21 cellular contexts compared by ENCODE assay signal in genomic region chr7:1238363-1239331, GRCh38. TPM values are rescaled to one million over a fixed set of nuclear protein-coding genes. Genes with fewer than 3 reads are reported as not detected.
A peak's percentile ranks its signal among the peaks of the same experiment; 100 is the strongest.
DNase-seq lines count a peak whose midpoint lies in the region; ATAC-seq, FAIRE-seq and TF ChIP-seq lines count a peak whose summit lies in the region.
"Had no signal": no experiment of that assay in that cellular context is flagged by ENCODE, and none has a peak within 500 bp of the region (broad histone marks: within the 10 kb centered on the region; RNA-seq: fewer than 3 reads in every experiment).

No MANE protein-coding gene starts in this region.

- TF ChIP-seq CTCF in activated B cell treated with CpG ODN at 0.5 μM for 24 hours (IDR thresholded peaks at IDR 0.05): no peak
- no peak for TF ChIP-seq CTCF in type B pancreatic cell (conservative IDR thresholded peaks at IDR 0.05)

- FAIRE-seq in RCC 7860 (lab: Jason Lieb, UNC): no peak
- FAIRE-seq: GM18507, H54 had no signal

- H3K36me3 Mint-ChIP-seq in activated naive CD8-positive, alpha-beta T cell treated with anti-CD3 and anti-CD28 coated beads, Interleukin-2, amount 10 ng/mL, durations not matched to agents 7 days and 5 days: peaks cover 1% of the 10 kb centered on the region
- H3K36me3 Mint-ChIP-seq in activated naive CD8-positive, alpha-beta T cell treated with anti-CD3 and anti-CD28 coated beads, Interleukin-2, amount 50 U/mL, for 24 hours (ENCODE audit: low read depth): no peaks in the 10 kb centered on the region
- H3K36me3 Mint-ChIP-seq in activated B cell treated with CpG ODN at 0.5 μM for 24 hours (ENCODE audit: low read depth) (no peaks in the 10 kb centered on the region), type B pancreatic cell (no peaks in the 10 kb centered on the region)
- H3K36me3 Mint-ChIP-seq: CD4-positive, CD25-positive, alpha-beta regulatory T cell; natural killer cell had no signal

- intact Hi-C loops in activated B cell treated with CpG ODN at 0.5 μM for 24 hours (cut with micrococcal nuclease): loop anchor here (10.0 kb wide), 1 partner anchor 296 kb away; the partner anchor contains the start of gene MAFK

- H3K9me3 Mint-ChIP-seq in activated naive CD8-positive, alpha-beta T cell treated with anti-CD3 and anti-CD28 coated beads, Interleukin-2, amount 10 ng/mL, durations not matched to agents 7 days and 5 days: no peaks in the 10 kb centered on the region
- H3K9me3 Mint-ChIP-seq in activated naive CD8-positive, alpha-beta T cell treated with anti-CD3 and anti-CD28 coated beads, Interleukin-2, amount 50 U/mL, for 24 hours: no peaks in the 10 kb centered on the region
- H3K9me3 Mint-ChIP-seq in activated B cell treated with CpG ODN at 0.5 μM for 24 hours (no peaks in the 10 kb centered on the region), type B pancreatic cell (no peaks in the 10 kb centered on the region)
- H3K9me3 Mint-ChIP-seq: dendritic cell treated with granulocyte-macrophage colony-stimulating factor and Interleukin-4, amounts not matched to agents 40 ng/mL and 50 ng/mL, for 4 days; natural killer cell; stimulated activated effector memory CD8-positive, alpha-beta T cell treated with anti-CD3 and anti-CD28 coated beads, Interleukin-12 subunit alpha, Interleukin-12 subunit beta, amount 100 ng/mL, for 72 hours had no signal

- ATAC-seq in activated naive CD8-positive, alpha-beta T cell treated with anti-CD3 and anti-CD28 coated beads, Interleukin-2, amount 10 ng/mL, durations not matched to agents 7 days and 5 days (ENCODE audit: low read depth): no peak
- no peak for ATAC-seq in activated naive CD8-positive, alpha-beta T cell treated with anti-CD3 and anti-CD28 coated beads, Interleukin-2, amount 50 U/mL, for 24 hours
- ATAC-seq in activated B cell treated with CpG ODN at 0.5 μM for 24 hours (ENCODE audit: low read depth) (no peak), GM18858 (IDR thresholded peaks at IDR 0.05; ENCODE audit: unreplicated experiment) (no peak)
- ATAC-seq: natural killer cell; stimulated activated effector memory CD8-positive, alpha-beta T cell treated with anti-CD3 and anti-CD28 coated beads, Interleukin-12 subunit alpha, Interleukin-12 subunit beta, amount 100 ng/mL, for 72 hours had no signal

- CTCF ChIA-PET in activated B cell treated with CpG ODN at 0.5 μM for 24 hours (lab: Charles Lee): no interaction called here

- H3K27me3 Mint-ChIP-seq in activated naive CD8-positive, alpha-beta T cell treated with anti-CD3 and anti-CD28 coated beads, Interleukin-2, amount 10 ng/mL, durations not matched to agents 7 days and 5 days: peaks cover 60% of the 10 kb centered on the region
- peaks cover 62% of the 10 kb centered on the region for H3K27me3 Mint-ChIP-seq in activated naive CD8-positive, alpha-beta T cell treated with anti-CD3 and anti-CD28 coated beads, Interleukin-2, amount 50 U/mL, for 24 hours
- H3K27me3 Mint-ChIP-seq in activated B cell treated with CpG ODN at 0.5 μM for 24 hours (peaks cover 40% of the 10 kb centered on the region), type B pancreatic cell (peaks cover 77% of the 10 kb centered on the region)

- H3K4me3 Mint-ChIP-seq in activated naive CD8-positive, alpha-beta T cell treated with anti-CD3 and anti-CD28 coated beads, Interleukin-2, amount 10 ng/mL, durations not matched to agents 7 days and 5 days: peak overlapping the region; percentile 13
- no peak overlapping the region for H3K4me3 Mint-ChIP-seq in activated naive CD8-positive, alpha-beta T cell treated with anti-CD3 and anti-CD28 coated beads, Interleukin-2, amount 50 U/mL, for 24 hours
- H3K4me3 Mint-ChIP-seq in activated B cell treated with CpG ODN at 0.5 μM for 24 hours (no peak overlapping the region), type B pancreatic cell (peak overlapping the region; percentile 43)
- H3K4me3 Mint-ChIP-seq: dendritic cell treated with granulocyte-macrophage colony-stimulating factor and Interleukin-4, amounts not matched to agents 40 ng/mL and 50 ng/mL, for 4 days; stimulated activated effector memory CD8-positive, alpha-beta T cell treated with anti-CD3 and anti-CD28 coated beads, Interleukin-12 subunit alpha, Interleukin-12 subunit beta, amount 100 ng/mL, for 72 hours had no signal

- DNase-seq in activated naive CD8-positive, alpha-beta T cell treated with anti-CD3 and anti-CD28 coated beads, Interleukin-2, amount 10 ng/mL, durations not matched to agents 7 days and 5 days: no peak
- no peak for DNase-seq in activated naive CD8-positive, alpha-beta T cell treated with anti-CD3 and anti-CD28 coated beads, Interleukin-2, amount 50 U/mL, for 24 hours
- no peak for DNase-seq in activated B cell treated with CpG ODN at 0.5 μM for 24 hours
- DNase-seq in left kidney (ENCODE audit: low read depth, low spot score): peak; percentile 86
- DNase-seq in type B pancreatic cell (ENCODE audit: extremely low spot score, unreplicated experiment): no peak
- DNase-seq in stimulated activated CD4-positive, alpha-beta T cell treated with anti-CD3 and anti-CD28 coated beads, Interleukin-2, amount 100 ng/mL, for 48 hours: no peak
- DNase-seq in RCC 7860 (ENCODE audit: low spot score): no peak
- DNase-seq: activated CD4-positive, CD25-positive, alpha-beta regulatory T cell treated with anti-CD3 and anti-CD28 coated beads, Interleukin-2, amount 50 U/mL, for 72 hours; activated gamma-delta T cell; CD4-positive, CD25-positive, alpha-beta regulatory T cell; MM.1S; natural killer cell; NCI-H1417 treated with DMSO at 0.1 percent for 48 hours; NCI-H510A treated with DMSO at 0.1 percent for 48 hours; NK-92 treated with Interleukin-12 subunit alpha and Interleukin-12 subunit beta, amount 100 ng/mL, for 24 hours; testis had no signal

- peaks cover 17% of the 10 kb centered on the region for H3K4me1 Mint-ChIP-seq in activated naive CD8-positive, alpha-beta T cell treated with anti-CD3 and anti-CD28 coated beads, Interleukin-2, amount 10 ng/mL, durations not matched to agents 7 days and 5 days
- H3K4me1 Mint-ChIP-seq in activated naive CD8-positive, alpha-beta T cell treated with anti-CD3 and anti-CD28 coated beads, Interleukin-2, amount 50 U/mL, for 24 hours: peaks cover 22% of the 10 kb centered on the region
- peaks cover 8% of the 10 kb centered on the region for H3K4me1 Mint-ChIP-seq in activated B cell treated with CpG ODN at 0.5 μM for 24 hours
- H3K4me1 Mint-ChIP-seq in type B pancreatic cell (ENCODE audit: unreplicated experiment): peaks cover 8% of the 10 kb centered on the region

- POLR2A ChIA-PET in activated naive CD8-positive, alpha-beta T cell treated with anti-CD3 and anti-CD28 coated beads, Interleukin-2, amount 10 ng/mL, durations not matched to agents 7 days and 5 days (lab: Charles Lee): no interaction called here
- POLR2A ChIA-PET in activated B cell treated with CpG ODN at 0.5 μM for 24 hours (lab: Charles Lee): no interaction called here

- peak overlapping the region; percentile 54 for H3K27ac Mint-ChIP-seq in activated naive CD8-positive, alpha-beta T cell treated with anti-CD3 and anti-CD28 coated beads, Interleukin-2, amount 10 ng/mL, durations not matched to agents 7 days and 5 days
- no peak overlapping the region for H3K27ac Mint-ChIP-seq in activated naive CD8-positive, alpha-beta T cell treated with anti-CD3 and anti-CD28 coated beads, Interleukin-2, amount 50 U/mL, for 24 hours
- H3K27ac Mint-ChIP-seq in activated B cell treated with CpG ODN at 0.5 μM for 24 hours: peak overlapping the region; percentile 35
- peak overlapping the region; percentile 9 for H3K27ac Mint-ChIP-seq in type B pancreatic cell
- H3K27ac Mint-ChIP-seq: dendritic cell treated with granulocyte-macrophage colony-stimulating factor and Interleukin-4, amounts not matched to agents 40 ng/mL and 50 ng/mL, for 4 days; stimulated activated effector memory CD8-positive, alpha-beta T cell treated with anti-CD3 and anti-CD28 coated beads, Interleukin-12 subunit alpha, Interleukin-12 subunit beta, amount 100 ng/mL, for 72 hours had no signal

RNA-seq across cellular contexts. Expression of gene UNCX, which starts 6.0 kb away (rescaled TPM):
- not detected for total RNA-seq in activated naive CD8-positive, alpha-beta T cell treated with anti-CD3 and anti-CD28 coated beads, Interleukin-2, amount 10 ng/mL, durations not matched to agents 7 days and 5 days
- total RNA-seq in activated B cell treated with CpG ODN at 0.5 μM for 24 hours (not detected in 2 replicates), type B pancreatic cell (ENCODE audit: low replicate concordance) (0.48 TPM in 1 of 2 replicates, not detected in the other)
- total RNA-seq: CD4-positive, CD25-positive, alpha-beta regulatory T cell; natural killer cell had no signal

Comparison
In these comparisons a context has a peak if more than half of its experiments do, and no peak if none do; other contexts are left out.
1. H3K4me3 Mint-ChIP-seq: peak in activated naive CD8-positive, alpha-beta T cell treated with anti-CD3 and anti-CD28 coated beads, Interleukin-2, amount 10 ng/mL, durations not matched to agents 7 days and 5 days (single experiment) and type B pancreatic cell (single experiment); none in activated naive CD8-positive, alpha-beta T cell treated with anti-CD3 and anti-CD28 coated beads, Interleukin-2, amount 50 U/mL, for 24 hours (single experiment) and activated B cell treated with CpG ODN at 0.5 μM for 24 hours (single experiment).